24 cellular contexts compared by ENCODE assay signal in genomic region chr13:30097089-30097488, GRCh38.
"Had no signal": no experiment of that assay in that cellular context is flagged by ENCODE, and none has a peak within 500 bp of the region (broad histone marks: within the 10 kb centered on the region; RNA-seq: fewer than 3 reads in every experiment).

No MANE protein-coding gene starts in this region.

- H3K27me3 ChIP-seq: MG63, SJSA1 had no signal

- H3K4me3 ChIP-seq: MG63, SJSA1, SK-N-MC had no signal

- DNase-seq: IMR-90, Karpas-422, KG1, MG63, NCI-H1092, NCI-H1105 treated with DMSO at 0.1 percent for 48 hours, NCI-H1417 treated with DMSO at 0.1 percent for 48 hours, NCI-H146, NCI-H1694 treated with DMSO at 0.1 percent for 48 hours, NCI-H1930, NCI-H2081 treated with DMSO at 0.1 percent for 48 hours, NCI-H2171, NCI-H226, NCI-H446, NCI-H510A, NCI-H524 treated with DMSO at 0.1 percent for 48 hours, NCI-H69, NCI-H774, Right ventricle myocardium superior, RPMI8226, SIG-M5 had no signal

- ATAC-seq: HepG2 had no signal

- H3K4me1 ChIP-seq: SJSA1 had no signal

- H3K27ac ChIP-seq: SJSA1, SK-N-MC had no signal

- H3K9me3 ChIP-seq: MG63, SJSA1 had no signal
